1 cellular context compared by ENCODE assay signal in genomic region chr10:92567952-92568600, GRCh38.
TF ChIP-seq lines count a peak whose summit lies in the region.

No MANE protein-coding gene starts in this region.

TF ChIP-seq in WTC11, 78 proteins besides CTCF, POLR2A, EP300 and RAD21 (continued from another document):
- TF ChIP-seq, protein P1, sequence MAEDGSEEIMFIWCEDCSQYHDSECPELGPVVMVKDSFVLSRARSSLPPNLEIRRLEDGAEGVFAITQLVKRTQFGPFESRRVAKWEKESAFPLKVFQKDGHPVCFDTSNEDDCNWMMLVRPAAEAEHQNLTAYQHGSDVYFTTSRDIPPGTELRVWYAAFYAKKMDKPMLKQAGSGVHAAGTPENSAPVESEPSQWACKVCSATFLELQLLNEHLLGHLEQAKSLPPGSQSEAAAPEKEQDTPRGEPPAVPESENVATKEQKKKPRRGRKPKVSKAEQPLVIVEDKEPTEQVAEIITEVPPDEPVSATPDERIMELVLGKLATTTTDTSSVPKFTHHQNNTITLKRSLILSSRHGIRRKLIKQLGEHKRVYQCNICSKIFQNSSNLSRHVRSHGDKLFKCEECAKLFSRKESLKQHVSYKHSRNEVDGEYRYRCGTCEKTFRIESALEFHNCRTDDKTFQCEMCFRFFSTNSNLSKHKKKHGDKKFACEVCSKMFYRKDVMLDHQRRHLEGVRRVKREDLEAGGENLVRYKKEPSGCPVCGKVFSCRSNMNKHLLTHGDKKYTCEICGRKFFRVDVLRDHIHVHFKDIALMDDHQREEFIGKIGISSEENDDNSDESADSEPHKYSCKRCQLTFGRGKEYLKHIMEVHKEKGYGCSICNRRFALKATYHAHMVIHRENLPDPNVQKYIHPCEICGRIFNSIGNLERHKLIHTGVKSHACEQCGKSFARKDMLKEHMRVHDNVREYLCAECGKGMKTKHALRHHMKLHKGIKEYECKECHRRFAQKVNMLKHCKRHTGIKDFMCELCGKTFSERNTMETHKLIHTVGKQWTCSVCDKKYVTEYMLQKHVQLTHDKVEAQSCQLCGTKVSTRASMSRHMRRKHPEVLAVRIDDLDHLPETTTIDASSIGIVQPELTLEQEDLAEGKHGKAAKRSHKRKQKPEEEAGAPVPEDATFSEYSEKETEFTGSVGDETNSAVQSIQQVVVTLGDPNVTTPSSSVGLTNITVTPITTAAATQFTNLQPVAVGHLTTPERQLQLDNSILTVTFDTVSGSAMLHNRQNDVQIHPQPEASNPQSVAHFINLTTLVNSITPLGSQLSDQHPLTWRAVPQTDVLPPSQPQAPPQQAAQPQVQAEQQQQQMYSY (CRISPR knock-in tag; IDR thresholded peaks at IDR 0.05): no peak
- TF ChIP-seq, protein P2, sequence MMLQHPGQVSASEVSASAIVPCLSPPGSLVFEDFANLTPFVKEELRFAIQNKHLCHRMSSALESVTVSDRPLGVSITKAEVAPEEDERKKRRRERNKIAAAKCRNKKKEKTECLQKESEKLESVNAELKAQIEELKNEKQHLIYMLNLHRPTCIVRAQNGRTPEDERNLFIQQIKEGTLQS (CRISPR knock-in tag; conservative IDR thresholded peaks at IDR 0.05): no peak
- TF ChIP-seq SMAD4 (CRISPR knock-in tag; IDR thresholded peaks at IDR 0.05) (no peak), TEAD4 (CRISPR knock-in tag; IDR thresholded peaks at IDR 0.05) (no peak), ZNF396 (CRISPR knock-in tag; IDR thresholded peaks at IDR 0.05; ENCODE audit: borderline replicate concordance) (no peak), RORB (CRISPR knock-in tag; IDR thresholded peaks at IDR 0.05) (no peak), JUN (CRISPR knock-in tag; IDR thresholded peaks at IDR 0.05) (no peak), CREM (CRISPR knock-in tag; IDR thresholded peaks at IDR 0.05) (no peak)
- TF ChIP-seq, protein P3, sequence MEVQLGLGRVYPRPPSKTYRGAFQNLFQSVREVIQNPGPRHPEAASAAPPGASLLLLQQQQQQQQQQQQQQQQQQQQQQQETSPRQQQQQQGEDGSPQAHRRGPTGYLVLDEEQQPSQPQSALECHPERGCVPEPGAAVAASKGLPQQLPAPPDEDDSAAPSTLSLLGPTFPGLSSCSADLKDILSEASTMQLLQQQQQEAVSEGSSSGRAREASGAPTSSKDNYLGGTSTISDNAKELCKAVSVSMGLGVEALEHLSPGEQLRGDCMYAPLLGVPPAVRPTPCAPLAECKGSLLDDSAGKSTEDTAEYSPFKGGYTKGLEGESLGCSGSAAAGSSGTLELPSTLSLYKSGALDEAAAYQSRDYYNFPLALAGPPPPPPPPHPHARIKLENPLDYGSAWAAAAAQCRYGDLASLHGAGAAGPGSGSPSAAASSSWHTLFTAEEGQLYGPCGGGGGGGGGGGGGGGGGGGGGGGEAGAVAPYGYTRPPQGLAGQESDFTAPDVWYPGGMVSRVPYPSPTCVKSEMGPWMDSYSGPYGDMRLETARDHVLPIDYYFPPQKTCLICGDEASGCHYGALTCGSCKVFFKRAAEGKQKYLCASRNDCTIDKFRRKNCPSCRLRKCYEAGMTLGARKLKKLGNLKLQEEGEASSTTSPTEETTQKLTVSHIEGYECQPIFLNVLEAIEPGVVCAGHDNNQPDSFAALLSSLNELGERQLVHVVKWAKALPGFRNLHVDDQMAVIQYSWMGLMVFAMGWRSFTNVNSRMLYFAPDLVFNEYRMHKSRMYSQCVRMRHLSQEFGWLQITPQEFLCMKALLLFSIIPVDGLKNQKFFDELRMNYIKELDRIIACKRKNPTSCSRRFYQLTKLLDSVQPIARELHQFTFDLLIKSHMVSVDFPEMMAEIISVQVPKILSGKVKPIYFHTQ (CRISPR knock-in tag; IDR thresholded peaks at IDR 0.05): no peak
- TF ChIP-seq, protein P4, sequence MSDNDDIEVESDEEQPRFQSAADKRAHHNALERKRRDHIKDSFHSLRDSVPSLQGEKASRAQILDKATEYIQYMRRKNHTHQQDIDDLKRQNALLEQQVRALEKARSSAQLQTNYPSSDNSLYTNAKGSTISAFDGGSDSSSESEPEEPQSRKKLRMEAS (CRISPR knock-in tag; IDR thresholded peaks at IDR 0.05): no peak
